ENCODE assay signal across 17 cellular contexts in the genomic region with DNA sequence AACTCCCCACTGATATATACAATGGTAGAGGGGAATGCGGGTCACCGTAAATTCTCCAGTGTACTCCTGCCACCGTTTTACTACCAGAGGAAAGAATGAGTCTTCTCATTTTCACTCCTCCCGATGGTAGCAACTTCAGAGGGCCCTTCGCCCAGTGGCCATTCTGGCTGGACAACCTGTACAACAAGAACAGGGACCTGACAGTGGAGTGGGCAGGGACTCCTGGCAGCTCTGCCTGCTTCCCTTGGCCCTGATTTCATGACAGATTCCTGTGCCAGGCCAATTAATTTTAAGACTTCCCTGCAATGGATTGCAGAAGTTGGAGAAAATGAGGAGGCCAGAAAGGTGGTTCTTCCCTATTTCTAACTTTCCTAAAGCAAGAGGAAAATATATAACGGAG.
"Had no signal": no experiment of that assay in that cellular context is flagged by ENCODE, and none has a peak within 500 bp of the region (broad histone marks: within the 10 kb centered on the region; RNA-seq: fewer than 3 reads in every experiment).

No MANE protein-coding gene starts in this region.

- ATAC-seq: Panc1, PC-3, Right ventricle myocardium inferior had no signal

- DNase-seq: Karpas-422, KG1, MM.1S, NCI-H1092 treated with DMSO at 0.1 percent for 48 hours, NCI-H1436, NCI-H1694, NCI-H187 treated with DMSO at 0.1 percent for 48 hours, NCI-H2029 treated with DMSO at 0.1 percent for 48 hours, NCI-H2227 treated with DMSO at 0.1 percent for 48 hours, NCI-H524, NCI-H526 treated with DMSO at 0.1 percent for 48 hours, NCI-H774, PC-3, SHP77 treated with DMSO at 0.1 percent for 48 hours, SJCRH30 had no signal

- H3K4me1 ChIP-seq: SJCRH30 had no signal

- H3K36me3 ChIP-seq: SJCRH30 had no signal

- H3K4me3 ChIP-seq: SJCRH30 had no signal

- H3K9me3 ChIP-seq: SJCRH30 had no signal

- H3K27ac ChIP-seq: SJCRH30 had no signal
